21 cellular contexts compared by ENCODE assay signal in the genomic region with DNA sequence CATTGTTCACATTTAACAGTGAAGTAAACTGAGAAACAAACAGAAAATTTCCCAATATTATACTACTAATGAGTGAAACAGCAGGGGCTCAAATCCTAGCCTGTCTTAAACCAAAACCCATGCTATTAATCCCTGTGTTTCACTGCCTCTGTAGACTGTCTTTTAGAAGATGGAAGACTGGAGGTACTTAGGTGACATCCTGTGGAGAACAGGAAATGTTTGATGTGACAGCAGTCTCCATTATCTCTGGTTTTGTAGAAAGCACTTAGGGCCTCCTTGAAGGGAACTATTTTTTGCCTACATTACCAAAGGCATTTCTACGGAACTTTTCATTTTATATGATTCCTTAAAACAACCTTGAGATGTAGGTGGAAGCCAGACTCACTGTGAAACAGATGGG.
DNase-seq lines count a peak whose midpoint lies in the region; ATAC-seq, FAIRE-seq and TF ChIP-seq lines count a peak whose summit lies in the region.
"Had no signal": no experiment of that assay in that cellular context is flagged by ENCODE, and none has a peak within 500 bp of the region (broad histone marks: within the 10 kb centered on the region; RNA-seq: fewer than 3 reads in every experiment).

No MANE protein-coding gene starts in this region.

- H3K27me3 ChIP-seq in heart left ventricle = no peaks in the 10 kb centered on the region
- H3K27me3 ChIP-seq in sigmoid colon = no peaks in the 10 kb centered on the region
- H3K27me3 ChIP-seq in aorta (ENCODE audit: control insufficient read depth in 1 of 2, insufficient read depth in 2 of 2, low read length in 1 of 2) = no peaks in the 10 kb centered on the region
- no peaks in the 10 kb centered on the region for H3K27me3 ChIP-seq in neural progenitor cell
- H3K27me3 ChIP-seq: SJCRH30 had no signal

- CTCF ChIA-PET in Calu3 (lab: Charles Lee) = no interaction called here

- H4K20me1 ChIP-seq in neural progenitor cell (ENCODE audit: low read depth) = no peaks in the 10 kb centered on the region

- H3K36me3 ChIP-seq in heart left ventricle (no peaks in the 10 kb centered on the region), kidney (ENCODE audit: control insufficient read depth in 1 of 2, insufficient read depth in 2 of 2, low read length in 2 of 2) (no peaks in the 10 kb centered on the region), sigmoid colon (no peaks in the 10 kb centered on the region), aorta (ENCODE audit: control insufficient read depth in 1 of 2, insufficient read depth in 2 of 2, low read length in 1 of 2) (no peaks in the 10 kb centered on the region), neural progenitor cell (peaks cover 5% of the 10 kb centered on the region)
- H3K36me3 ChIP-seq: SJCRH30 had no signal

- ATAC-seq in heart left ventricle = no peak
- ATAC-seq in Right ventricle myocardium superior (ENCODE audit: poor library complexity) = no peak
- no peak for ATAC-seq in aorta (ENCODE audit: low FRiP score)
- ATAC-seq: activated CD4-positive, CD25-positive, alpha-beta regulatory T cell treated with anti-CD3 and anti-CD28 coated beads, Interleukin-2, amount 50 U/mL, for 24 hours; activated CD8-positive, alpha-beta memory T cell treated with anti-CD3 and anti-CD28 coated beads, Interleukin-2, amount 10 ng/mL, durations not matched to agents 7 days and 5 days; HCT116; natural killer cell treated with Interleukin-12 subunit alpha and Interleukin-12 subunit beta and Interleukin-15 and Interleukin-18, amount 100 ng/mL, for 72 hours had no signal

- TF ChIP-seq EP300 in sigmoid colon (IDR thresholded peaks at IDR 0.05) = no peak

- H3K27ac ChIP-seq in heart left ventricle (peak overlapping the region; percentile 68 to 91 (median 84)), kidney (ENCODE audit: low read depth in 2 of 2, low read length in 2 of 2) (peak overlapping the region; percentile 14 to 43), sigmoid colon (peak overlapping the region; percentile 82 to 89 (median 86)), aorta (ENCODE audit: low read depth in 1 of 2, low read length in 2 of 2) (peak overlapping the region; percentile 81 to 99), neural progenitor cell (no peak overlapping the region)
- H3K27ac ChIP-seq: SJCRH30 had no signal

- H3K9me3 ChIP-seq in heart left ventricle (peaks cover 0 to 18% (median 7%) of the 10 kb centered on the region in 12 donors), kidney (ENCODE audit: control insufficient read depth in 1 of 2, low read length in 2 of 2) (peaks cover 3 to 6% of the 10 kb centered on the region in 2 donors), sigmoid colon (peaks cover 0 to 5% (median 1%) of the 10 kb centered on the region in 4 donors), aorta (ENCODE audit: control insufficient read depth, low read length) (no peaks in the 10 kb centered on the region), neural progenitor cell (ENCODE audit: low read depth) (peaks cover 5% of the 10 kb centered on the region)

- H3K27ac Mint-ChIP-seq in Calu3 (ENCODE audit: unreplicated experiment) (no peak overlapping the region), neural progenitor cell (no peak overlapping the region)
- H3K27ac Mint-ChIP-seq: activated CD8-positive, alpha-beta memory T cell treated with anti-CD3 and anti-CD28 coated beads, Interleukin-2, amount 10 ng/mL, durations not matched to agents 7 days and 5 days; CD4-positive, alpha-beta memory T cell; natural killer cell treated with Interleukin-12 subunit alpha and Interleukin-12 subunit beta and Interleukin-15 and Interleukin-18, amount 100 ng/mL, for 72 hours; T-helper 2 cell treated with Interferon-gamma antibody and Interleukin-4, amounts not matched to agents 5 μg/mL and 100 μg/mL, for 36 hours had no signal

- H2AFZ ChIP-seq in neural progenitor cell (replicated peaks) = no peak overlapping the region

- H3K9ac ChIP-seq in kidney (ENCODE audit: low read length in 2 of 2) = no peak overlapping the region
- no peak overlapping the region for H3K9ac ChIP-seq in neural progenitor cell

- H3K27me3 Mint-ChIP-seq in Calu3 (ENCODE audit: unreplicated experiment) (peaks cover 10% of the 10 kb centered on the region), neural progenitor cell (ENCODE audit: insufficient read depth, low read depth) (peaks cover 2% of the 10 kb centered on the region)
- H3K27me3 Mint-ChIP-seq: activated CD8-positive, alpha-beta memory T cell treated with anti-CD3 and anti-CD28 coated beads, Interleukin-2, amount 10 ng/mL, durations not matched to agents 7 days and 5 days had no signal

- TF ChIP-seq POLR2A in heart left ventricle (IDR thresholded peaks at IDR 0.05) (no peak), sigmoid colon (IDR thresholded peaks at IDR 0.05) (no peak)

- intact Hi-C loops in heart left ventricle (cut with DNase I) = loop anchor here in 6 of 10 donors (1.0 to 10.0 kb wide), 5 partner anchors 84 to 364 kb away; no protein-coding TSS in a partner anchor
- intact Hi-C loops in Right ventricle myocardium superior (cut with DNase I) = no loop called here
- intact Hi-C loops in kidney (cut with DNase I) = no loop called here
- intact Hi-C loops in sigmoid colon (cut with DNase I) = loop anchor here (1.0 to 5.0 kb wide), 4 partner anchors 18 to 462 kb away; no protein-coding TSS in a partner anchor
- intact Hi-C loops in aorta (cut with DNase I) = loop anchor here (5.0 to 10.0 kb wide), 4 partner anchors 69 to 464 kb away; no protein-coding TSS in a partner anchor
- intact Hi-C loops in Calu3 (cut with micrococcal nuclease; ENCODE audit: unreplicated experiment) = no loop called here

- no peaks in the 10 kb centered on the region for H3F3A ChIP-seq in neural progenitor cell (ENCODE audit: low read depth)

- no peak for DNase-seq in heart left ventricle
- DNase-seq in Right ventricle myocardium superior = no peak
- DNase-seq in kidney = no peak
- DNase-seq in sigmoid colon = no peak
- DNase-seq in aorta = no peak
- no peak for DNase-seq in Calu3
- no peak for DNase-seq in dedifferentiated amniotic fluid mesenchymal stem cell (ENCODE audit: extremely low spot score)
- no peak for DNase-seq in neural progenitor cell (ENCODE audit: low spot score)
- DNase-seq: ACHN; activated CD8-positive, alpha-beta memory T cell treated with anti-CD3 and anti-CD28 coated beads, Interleukin-2, amount 10 ng/mL, durations not matched to agents 7 days and 5 days; activated effector memory CD4-positive, alpha-beta T cell treated with Interleukin-2 at 50 U/mL for 16 hours; CD4-positive, alpha-beta memory T cell; NCI-H187; NCI-H524 treated with DMSO at 0.1 percent for 48 hours; SJCRH30; stimulated activated CD4-positive, alpha-beta T cell treated with anti-CD3 and anti-CD28 coated beads, Interleukin-2, amount 100 ng/mL, for 24 hours; trophoblast cell had no signal

- H3K36me3 Mint-ChIP-seq in Calu3 (ENCODE audit: insufficient read depth, unreplicated experiment) (no peaks in the 10 kb centered on the region), neural progenitor cell (no peaks in the 10 kb centered on the region)
- H3K36me3 Mint-ChIP-seq: activated CD8-positive, alpha-beta memory T cell treated with anti-CD3 and anti-CD28 coated beads, Interleukin-2, amount 10 ng/mL, durations not matched to agents 7 days and 5 days had no signal

- no peak for TF ChIP-seq CTCF in heart left ventricle (IDR thresholded peaks at IDR 0.05)
- TF ChIP-seq CTCF in kidney (IDR thresholded peaks at IDR 0.05; ENCODE audit: borderline replicate concordance, extremely low read depth, insufficient read depth) = no peak
- no peak for TF ChIP-seq CTCF in sigmoid colon (IDR thresholded peaks at IDR 0.05)
- TF ChIP-seq CTCF in Calu3 (IDR thresholded peaks at IDR 0.05; ENCODE audit: unreplicated experiment) = no peak
- no peak for TF ChIP-seq CTCF in neural progenitor cell (IDR thresholded peaks at IDR 0.05)

- no peak overlapping the region for H3K4me3 Mint-ChIP-seq in Calu3 (ENCODE audit: low read depth, unreplicated experiment)
- no peak overlapping the region for H3K4me3 Mint-ChIP-seq in neural progenitor cell
- H3K4me3 Mint-ChIP-seq: activated CD8-positive, alpha-beta memory T cell treated with anti-CD3 and anti-CD28 coated beads, Interleukin-2, amount 10 ng/mL, durations not matched to agents 7 days and 5 days; CD4-positive, alpha-beta memory T cell; natural killer cell treated with Interleukin-12 subunit alpha and Interleukin-12 subunit beta and Interleukin-15 and Interleukin-18, amount 100 ng/mL, for 72 hours; T-helper 2 cell treated with Interferon-gamma antibody and Interleukin-4, amounts not matched to agents 5 μg/mL and 100 μg/mL, for 36 hours had no signal

- H3K4me1 Mint-ChIP-seq in Calu3 (ENCODE audit: low read depth, unreplicated experiment) (no peaks in the 10 kb centered on the region), neural progenitor cell (peaks cover 6% of the 10 kb centered on the region)
- H3K4me1 Mint-ChIP-seq: activated CD8-positive, alpha-beta memory T cell treated with anti-CD3 and anti-CD28 coated beads, Interleukin-2, amount 10 ng/mL, durations not matched to agents 7 days and 5 days; CD4-positive, alpha-beta memory T cell had no signal

- WGBS in heart left ventricle, 4 donors = 57 to 69% (median 64%) methylated on average over 1 of the region's 1 CpG
- 80 to 81% methylated on average over 1 of the region's 1 CpG for WGBS in sigmoid colon, 2 donors
- 32% methylated on average over 1 of the region's 1 CpG for WGBS in aorta, 2 donors

- H3K4me3 ChIP-seq in heart left ventricle = no peak overlapping the region
- no peak overlapping the region for H3K4me3 ChIP-seq in kidney (ENCODE audit: low read length in 2 of 2)
- H3K4me3 ChIP-seq in sigmoid colon = no peak overlapping the region
- H3K4me3 ChIP-seq in aorta (ENCODE audit: low read length in 2 of 2) = no peak overlapping the region
- H3K4me3 ChIP-seq in neural progenitor cell = no peak overlapping the region
- H3K4me3 ChIP-seq: SJCRH30 had no signal

- H3K9me3 Mint-ChIP-seq in Calu3 (ENCODE audit: low read depth, unreplicated experiment) (peaks cover 3% of the 10 kb centered on the region), neural progenitor cell (peaks cover 21% of the 10 kb centered on the region)
- H3K9me3 Mint-ChIP-seq: T-helper 2 cell treated with Interferon-gamma antibody and Interleukin-4, amounts not matched to agents 5 μg/mL and 100 μg/mL, for 36 hours had no signal

- no TSS peak for BruUV-seq in Calu3 (replicated peaks; lab: Mats Ljungman, UMichigan)

- H3K4me2 ChIP-seq in neural progenitor cell = no peak overlapping the region

- H3K4me1 ChIP-seq in heart left ventricle = peaks cover 0 to 28% (median 19%) of the 10 kb centered on the region in 12 donors
- no peaks in the 10 kb centered on the region for H3K4me1 ChIP-seq in kidney (ENCODE audit: control insufficient read depth in 1 of 2, insufficient read depth in 1 of 2, low read depth in 1 of 2, low read length in 2 of 2)
- H3K4me1 ChIP-seq in sigmoid colon = peaks cover 0 to 37% (median 32%) of the 10 kb centered on the region in 4 donors
- H3K4me1 ChIP-seq in aorta (ENCODE audit: control insufficient read depth in 1 of 2, insufficient read depth in 2 of 2, low read length in 2 of 2) = peaks cover 2 to 8% of the 10 kb centered on the region in 2 donors
- peaks cover 6% of the 10 kb centered on the region for H3K4me1 ChIP-seq in neural progenitor cell
- H3K4me1 ChIP-seq: SJCRH30 had no signal

- H3K79me2 ChIP-seq in neural progenitor cell (ENCODE audit: low read depth) = no peaks in the 10 kb centered on the region

- FAIRE-seq in kidney (lab: Jason Lieb, UNC) = no peak

Comparison
In these comparisons a context has a peak if more than half of its experiments do, and no peak if none do; other contexts are left out.
1. intact Hi-C loops: an anchor here in heart left ventricle (1.0 to 10.0 kb wide), sigmoid colon (1.0 to 5.0 kb wide) and aorta (5.0 to 10.0 kb wide); none called in Right ventricle myocardium superior, kidney and Calu3.